In the genomic region with DNA sequence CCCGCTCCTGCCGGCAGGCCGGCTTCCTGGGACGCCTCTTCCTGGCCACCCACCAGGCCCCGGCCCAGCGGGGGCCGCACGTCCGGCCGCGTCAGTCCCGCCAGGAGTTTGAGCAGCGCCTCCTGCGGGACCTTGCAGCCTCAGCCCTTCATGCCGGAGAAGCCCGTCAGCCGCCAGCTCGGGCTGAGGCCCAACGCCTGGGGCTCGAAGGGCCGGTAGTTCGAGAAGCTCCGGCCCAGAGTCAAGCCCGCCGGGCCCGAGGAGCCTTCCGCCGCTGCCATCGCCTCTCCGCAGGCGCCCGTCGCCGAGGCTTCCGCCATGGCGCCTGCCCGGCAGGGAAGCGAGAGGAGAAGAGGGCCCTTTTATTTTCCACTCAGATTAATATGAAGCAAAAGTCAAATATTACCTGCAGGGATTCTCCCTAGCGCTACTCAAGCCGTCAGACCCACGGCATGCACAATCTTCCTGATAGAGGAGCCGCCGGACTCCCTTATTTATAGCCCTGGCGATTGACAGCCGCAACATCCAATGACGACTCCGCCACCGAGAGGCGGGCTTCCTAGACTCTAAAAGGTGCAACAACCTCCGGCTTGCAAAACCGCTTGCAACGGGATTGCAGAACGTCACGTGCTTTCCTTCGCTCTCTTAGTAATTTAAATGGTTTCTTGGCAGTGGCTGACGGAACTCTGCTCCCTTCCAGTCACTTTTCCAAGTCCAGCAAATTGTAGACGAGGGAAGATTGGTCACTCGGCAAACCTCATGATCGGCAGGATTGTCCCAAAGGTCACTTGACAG, we compare ENCODE assay signal across 1 cellular context.
A peak's percentile ranks its signal among the peaks of the same experiment; 100 is the strongest.
TF ChIP-seq lines count a peak whose summit lies in the region.

A gene with protein sequence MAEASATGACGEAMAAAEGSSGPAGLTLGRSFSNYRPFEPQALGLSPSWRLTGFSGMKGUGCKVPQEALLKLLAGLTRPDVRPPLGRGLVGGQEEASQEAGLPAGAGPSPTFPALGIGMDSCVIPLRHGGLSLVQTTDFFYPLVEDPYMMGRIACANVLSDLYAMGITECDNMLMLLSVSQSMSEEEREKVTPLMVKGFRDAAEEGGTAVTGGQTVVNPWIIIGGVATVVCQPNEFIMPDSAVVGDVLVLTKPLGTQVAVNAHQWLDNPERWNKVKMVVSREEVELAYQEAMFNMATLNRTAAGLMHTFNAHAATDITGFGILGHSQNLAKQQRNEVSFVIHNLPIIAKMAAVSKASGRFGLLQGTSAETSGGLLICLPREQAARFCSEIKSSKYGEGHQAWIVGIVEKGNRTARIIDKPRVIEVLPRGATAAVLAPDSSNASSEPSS (minus strand): TSS at position 467 of the 795 bp plus-strand sequence. CDS start 147 bp downstream, at position 320.

TF ChIP-seq in HepG2, 621 proteins besides CTCF, POLR2A, EP300 and RAD21 (continued from another document and continues in another):
- TF ChIP-seq, protein P1, sequence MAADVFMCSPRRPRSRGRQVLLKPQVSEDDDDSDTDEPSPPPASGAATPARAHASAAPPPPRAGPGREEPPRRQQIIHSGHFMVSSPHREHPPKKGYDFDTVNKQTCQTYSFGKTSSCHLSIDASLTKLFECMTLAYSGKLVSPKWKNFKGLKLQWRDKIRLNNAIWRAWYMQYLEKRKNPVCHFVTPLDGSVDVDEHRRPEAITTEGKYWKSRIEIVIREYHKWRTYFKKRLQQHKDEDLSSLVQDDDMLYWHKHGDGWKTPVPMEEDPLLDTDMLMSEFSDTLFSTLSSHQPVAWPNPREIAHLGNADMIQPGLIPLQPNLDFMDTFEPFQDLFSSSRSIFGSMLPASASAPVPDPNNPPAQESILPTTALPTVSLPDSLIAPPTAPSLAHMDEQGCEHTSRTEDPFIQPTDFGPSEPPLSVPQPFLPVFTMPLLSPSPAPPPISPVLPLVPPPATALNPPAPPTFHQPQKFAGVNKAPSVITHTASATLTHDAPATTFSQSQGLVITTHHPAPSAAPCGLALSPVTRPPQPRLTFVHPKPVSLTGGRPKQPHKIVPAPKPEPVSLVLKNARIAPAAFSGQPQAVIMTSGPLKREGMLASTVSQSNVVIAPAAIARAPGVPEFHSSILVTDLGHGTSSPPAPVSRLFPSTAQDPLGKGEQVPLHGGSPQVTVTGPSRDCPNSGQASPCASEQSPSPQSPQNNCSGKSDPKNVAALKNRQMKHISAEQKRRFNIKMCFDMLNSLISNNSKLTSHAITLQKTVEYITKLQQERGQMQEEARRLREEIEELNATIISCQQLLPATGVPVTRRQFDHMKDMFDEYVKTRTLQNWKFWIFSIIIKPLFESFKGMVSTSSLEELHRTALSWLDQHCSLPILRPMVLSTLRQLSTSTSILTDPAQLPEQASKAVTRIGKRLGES (CRISPR knock-in tag; IDR thresholded peaks at IDR 0.05; ENCODE audit: borderline replicate concordance) = no peak; the same call in none of the 2 replicates
- TF ChIP-seq HMGA1 (CRISPR knock-in tag; conservative IDR thresholded peaks at IDR 0.05) (no peak), KAT8 (CRISPR knock-in tag; IDR thresholded peaks at IDR 0.05) (peak; percentile 56; the same call in 1 of the 2 replicates), ZKSCAN5 (CRISPR knock-in tag; IDR thresholded peaks at IDR 0.05) (no peak), ARHGAP35 (CRISPR knock-in tag; IDR thresholded peaks at IDR 0.05; ENCODE audit: borderline replicate concordance) (no peak), ZNF230 (CRISPR knock-in tag; IDR thresholded peaks at IDR 0.05) (peak; percentile 79; the same call in 1 of the 2 replicates), DNMT3B (CRISPR knock-in tag; conservative IDR thresholded peaks at IDR 0.05) (no peak), TCF7 (IDR thresholded peaks at IDR 0.05; ENCODE audit: low read depth) (0 out of 2 replicates have a peak, but pooled peaks have one; percentile 43), NFRKB (IDR thresholded peaks at IDR 0.05) (no peak), HOXD1 (CRISPR knock-in tag; IDR thresholded peaks at IDR 0.05) (peak; percentile 9; the same call in 1 of the 2 replicates), MIER2 (CRISPR knock-in tag; IDR thresholded peaks at IDR 0.05) (no peak), ZNF543 (CRISPR knock-in tag; IDR thresholded peaks at IDR 0.05) (peak; percentile 37; the same call in 1 of the 2 replicates), POLR2G (IDR thresholded peaks at IDR 0.05; ENCODE audit: low read depth, low read length) (peak; percentile 100), ZNF672 (CRISPR knock-in tag; IDR thresholded peaks at IDR 0.05) (no peak)
- TF ChIP-seq, protein P2, sequence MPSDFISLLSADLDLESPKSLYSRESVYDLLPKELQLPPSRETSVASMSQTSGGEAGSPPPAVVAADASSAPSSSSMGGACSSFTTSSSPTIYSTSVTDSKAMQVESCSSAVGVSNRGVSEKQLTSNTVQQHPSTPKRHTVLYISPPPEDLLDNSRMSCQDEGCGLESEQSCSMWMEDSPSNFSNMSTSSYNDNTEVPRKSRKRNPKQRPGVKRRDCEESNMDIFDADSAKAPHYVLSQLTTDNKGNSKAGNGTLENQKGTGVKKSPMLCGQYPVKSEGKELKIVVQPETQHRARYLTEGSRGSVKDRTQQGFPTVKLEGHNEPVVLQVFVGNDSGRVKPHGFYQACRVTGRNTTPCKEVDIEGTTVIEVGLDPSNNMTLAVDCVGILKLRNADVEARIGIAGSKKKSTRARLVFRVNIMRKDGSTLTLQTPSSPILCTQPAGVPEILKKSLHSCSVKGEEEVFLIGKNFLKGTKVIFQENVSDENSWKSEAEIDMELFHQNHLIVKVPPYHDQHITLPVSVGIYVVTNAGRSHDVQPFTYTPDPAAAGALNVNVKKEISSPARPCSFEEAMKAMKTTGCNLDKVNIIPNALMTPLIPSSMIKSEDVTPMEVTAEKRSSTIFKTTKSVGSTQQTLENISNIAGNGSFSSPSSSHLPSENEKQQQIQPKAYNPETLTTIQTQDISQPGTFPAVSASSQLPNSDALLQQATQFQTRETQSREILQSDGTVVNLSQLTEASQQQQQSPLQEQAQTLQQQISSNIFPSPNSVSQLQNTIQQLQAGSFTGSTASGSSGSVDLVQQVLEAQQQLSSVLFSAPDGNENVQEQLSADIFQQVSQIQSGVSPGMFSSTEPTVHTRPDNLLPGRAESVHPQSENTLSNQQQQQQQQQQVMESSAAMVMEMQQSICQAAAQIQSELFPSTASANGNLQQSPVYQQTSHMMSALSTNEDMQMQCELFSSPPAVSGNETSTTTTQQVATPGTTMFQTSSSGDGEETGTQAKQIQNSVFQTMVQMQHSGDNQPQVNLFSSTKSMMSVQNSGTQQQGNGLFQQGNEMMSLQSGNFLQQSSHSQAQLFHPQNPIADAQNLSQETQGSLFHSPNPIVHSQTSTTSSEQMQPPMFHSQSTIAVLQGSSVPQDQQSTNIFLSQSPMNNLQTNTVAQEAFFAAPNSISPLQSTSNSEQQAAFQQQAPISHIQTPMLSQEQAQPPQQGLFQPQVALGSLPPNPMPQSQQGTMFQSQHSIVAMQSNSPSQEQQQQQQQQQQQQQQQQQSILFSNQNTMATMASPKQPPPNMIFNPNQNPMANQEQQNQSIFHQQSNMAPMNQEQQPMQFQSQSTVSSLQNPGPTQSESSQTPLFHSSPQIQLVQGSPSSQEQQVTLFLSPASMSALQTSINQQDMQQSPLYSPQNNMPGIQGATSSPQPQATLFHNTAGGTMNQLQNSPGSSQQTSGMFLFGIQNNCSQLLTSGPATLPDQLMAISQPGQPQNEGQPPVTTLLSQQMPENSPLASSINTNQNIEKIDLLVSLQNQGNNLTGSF (CRISPR knock-in tag; IDR thresholded peaks at IDR 0.05) = 0 out of 2 replicates have a peak, but pooled peaks have one; percentile 37
- TF ChIP-seq, protein P3, sequence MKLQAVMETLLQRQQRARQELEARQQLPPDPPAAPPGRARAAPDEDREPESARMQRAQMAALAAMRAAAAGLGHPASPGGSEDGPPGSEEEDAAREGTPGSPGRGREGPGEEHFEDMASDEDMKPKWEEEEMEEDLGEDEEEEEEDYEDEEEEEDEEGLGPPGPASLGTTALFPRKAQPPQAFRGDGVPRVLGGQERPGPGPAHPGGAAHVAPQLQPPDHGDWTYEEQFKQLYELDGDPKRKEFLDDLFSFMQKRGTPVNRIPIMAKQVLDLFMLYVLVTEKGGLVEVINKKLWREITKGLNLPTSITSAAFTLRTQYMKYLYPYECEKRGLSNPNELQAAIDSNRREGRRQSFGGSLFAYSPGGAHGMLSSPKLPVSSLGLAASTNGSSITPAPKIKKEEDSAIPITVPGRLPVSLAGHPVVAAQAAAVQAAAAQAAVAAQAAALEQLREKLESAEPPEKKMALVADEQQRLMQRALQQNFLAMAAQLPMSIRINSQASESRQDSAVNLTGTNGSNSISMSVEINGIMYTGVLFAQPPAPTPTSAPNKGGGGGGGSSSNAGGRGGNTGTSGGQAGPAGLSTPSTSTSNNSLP (IDR thresholded peaks at IDR 0.05; ENCODE audit: low read depth, low read length) = 0 out of 2 replicates have a peak, but pooled peaks have one; percentile 31
- TF ChIP-seq, protein P4, sequence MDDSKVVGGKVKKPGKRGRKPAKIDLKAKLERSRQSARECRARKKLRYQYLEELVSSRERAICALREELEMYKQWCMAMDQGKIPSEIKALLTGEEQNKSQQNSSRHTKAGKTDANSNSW (CRISPR knock-in tag; IDR thresholded peaks at IDR 0.05; ENCODE audit: borderline replicate concordance) = no peak; the same call in 1 of the 2 replicates
- TF ChIP-seq, protein P5, sequence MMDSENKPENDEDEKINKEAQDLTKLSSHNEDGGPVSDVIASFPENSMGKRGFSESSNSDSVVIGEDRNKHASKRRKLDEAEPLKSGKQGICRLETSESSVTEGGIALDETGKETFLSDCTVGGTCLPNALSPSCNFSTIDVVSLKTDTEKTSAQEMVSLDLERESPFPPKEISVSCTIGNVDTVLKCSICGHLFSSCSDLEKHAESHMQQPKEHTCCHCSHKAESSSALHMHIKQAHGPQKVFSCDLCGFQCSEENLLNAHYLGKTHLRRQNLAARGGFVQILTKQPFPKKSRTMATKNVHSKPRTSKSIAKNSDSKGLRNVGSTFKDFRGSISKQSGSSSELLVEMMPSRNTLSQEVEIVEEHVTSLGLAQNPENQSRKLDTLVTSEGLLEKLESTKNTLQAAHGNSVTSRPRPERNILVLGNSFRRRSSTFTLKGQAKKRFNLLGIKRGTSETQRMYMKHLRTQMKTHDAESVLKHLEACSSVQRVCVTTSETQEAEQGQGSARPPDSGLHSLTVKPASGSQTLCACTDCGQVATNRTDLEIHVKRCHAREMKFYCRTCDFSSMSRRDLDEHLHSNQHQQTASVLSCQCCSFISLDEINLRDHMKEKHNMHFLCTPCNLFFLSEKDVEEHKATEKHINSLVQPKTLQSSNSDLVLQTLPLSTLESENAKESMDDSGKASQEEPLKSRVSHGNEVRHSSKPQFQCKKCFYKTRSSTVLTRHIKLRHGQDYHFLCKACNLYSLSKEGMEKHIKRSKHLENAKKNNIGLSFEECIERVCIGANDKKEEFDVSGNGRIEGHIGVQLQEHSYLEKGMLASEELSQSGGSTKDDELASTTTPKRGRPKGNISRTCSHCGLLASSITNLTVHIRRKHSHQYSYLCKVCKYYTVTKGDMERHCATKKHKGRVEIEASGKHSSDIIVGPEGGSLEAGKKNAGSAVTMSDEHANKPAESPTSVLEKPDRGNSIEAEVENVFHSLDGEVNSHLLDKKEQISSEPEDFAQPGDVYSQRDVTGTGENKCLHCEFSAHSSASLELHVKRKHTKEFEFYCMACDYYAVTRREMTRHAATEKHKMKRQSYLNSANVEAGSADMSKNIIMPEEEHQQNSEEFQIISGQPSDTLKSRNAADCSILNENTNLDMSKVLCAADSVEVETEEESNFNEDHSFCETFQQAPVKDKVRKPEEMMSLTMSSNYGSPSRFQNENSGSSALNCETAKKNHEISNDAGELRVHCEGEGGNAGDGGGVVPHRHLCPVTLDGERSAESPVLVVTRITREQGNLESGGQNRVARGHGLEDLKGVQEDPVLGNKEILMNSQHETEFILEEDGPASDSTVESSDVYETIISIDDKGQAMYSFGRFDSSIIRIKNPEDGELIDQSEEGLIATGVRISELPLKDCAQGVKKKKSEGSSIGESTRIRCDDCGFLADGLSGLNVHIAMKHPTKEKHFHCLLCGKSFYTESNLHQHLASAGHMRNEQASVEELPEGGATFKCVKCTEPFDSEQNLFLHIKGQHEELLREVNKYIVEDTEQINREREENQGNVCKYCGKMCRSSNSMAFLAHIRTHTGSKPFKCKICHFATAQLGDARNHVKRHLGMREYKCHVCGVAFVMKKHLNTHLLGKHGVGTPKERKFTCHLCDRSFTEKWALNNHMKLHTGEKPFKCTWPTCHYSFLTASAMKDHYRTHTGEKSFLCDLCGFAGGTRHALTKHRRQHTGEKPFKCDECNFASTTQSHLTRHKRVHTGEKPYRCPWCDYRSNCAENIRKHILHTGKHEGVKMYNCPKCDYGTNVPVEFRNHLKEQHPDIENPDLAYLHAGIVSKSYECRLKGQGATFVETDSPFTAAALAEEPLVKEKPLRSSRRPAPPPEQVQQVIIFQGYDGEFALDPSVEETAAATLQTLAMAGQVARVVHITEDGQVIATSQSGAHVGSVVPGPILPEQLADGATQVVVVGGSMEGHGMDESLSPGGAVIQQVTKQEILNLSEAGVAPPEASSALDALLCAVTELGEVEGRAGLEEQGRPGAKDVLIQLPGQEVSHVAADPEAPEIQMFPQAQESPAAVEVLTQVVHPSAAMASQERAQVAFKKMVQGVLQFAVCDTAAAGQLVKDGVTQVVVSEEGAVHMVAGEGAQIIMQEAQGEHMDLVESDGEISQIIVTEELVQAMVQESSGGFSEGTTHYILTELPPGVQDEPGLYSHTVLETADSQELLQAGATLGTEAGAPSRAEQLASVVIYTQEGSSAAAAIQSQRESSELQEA (CRISPR knock-in tag; IDR thresholded peaks at IDR 0.05; ENCODE audit: not compliant biosample characterization) = no peak
- TF ChIP-seq, protein P6, sequence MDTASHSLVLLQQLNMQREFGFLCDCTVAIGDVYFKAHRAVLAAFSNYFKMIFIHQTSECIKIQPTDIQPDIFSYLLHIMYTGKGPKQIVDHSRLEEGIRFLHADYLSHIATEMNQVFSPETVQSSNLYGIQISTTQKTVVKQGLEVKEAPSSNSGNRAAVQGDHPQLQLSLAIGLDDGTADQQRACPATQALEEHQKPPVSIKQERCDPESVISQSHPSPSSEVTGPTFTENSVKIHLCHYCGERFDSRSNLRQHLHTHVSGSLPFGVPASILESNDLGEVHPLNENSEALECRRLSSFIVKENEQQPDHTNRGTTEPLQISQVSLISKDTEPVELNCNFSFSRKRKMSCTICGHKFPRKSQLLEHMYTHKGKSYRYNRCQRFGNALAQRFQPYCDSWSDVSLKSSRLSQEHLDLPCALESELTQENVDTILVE (CRISPR knock-in tag; IDR thresholded peaks at IDR 0.05) = peak; percentile 23; the same call in 1 of the 2 replicates
- TF ChIP-seq, protein P7, sequence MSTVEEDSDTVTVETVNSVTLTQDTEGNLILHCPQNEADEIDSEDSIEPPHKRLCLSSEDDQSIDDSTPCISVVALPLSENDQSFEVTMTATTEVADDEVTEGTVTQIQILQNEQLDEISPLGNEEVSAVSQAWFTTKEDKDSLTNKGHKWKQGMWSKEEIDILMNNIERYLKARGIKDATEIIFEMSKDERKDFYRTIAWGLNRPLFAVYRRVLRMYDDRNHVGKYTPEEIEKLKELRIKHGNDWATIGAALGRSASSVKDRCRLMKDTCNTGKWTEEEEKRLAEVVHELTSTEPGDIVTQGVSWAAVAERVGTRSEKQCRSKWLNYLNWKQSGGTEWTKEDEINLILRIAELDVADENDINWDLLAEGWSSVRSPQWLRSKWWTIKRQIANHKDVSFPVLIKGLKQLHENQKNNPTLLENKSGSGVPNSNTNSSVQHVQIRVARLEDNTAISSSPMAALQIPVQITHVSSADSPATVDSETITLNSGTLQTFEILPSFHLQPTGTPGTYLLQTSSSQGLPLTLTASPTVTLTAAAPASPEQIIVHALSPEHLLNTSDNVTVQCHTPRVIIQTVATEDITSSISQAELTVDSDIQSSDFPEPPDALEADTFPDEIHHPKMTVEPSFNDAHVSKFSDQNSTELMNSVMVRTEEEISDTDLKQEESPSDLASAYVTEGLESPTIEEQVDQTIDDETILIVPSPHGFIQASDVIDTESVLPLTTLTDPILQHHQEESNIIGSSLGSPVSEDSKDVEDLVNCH (CRISPR knock-in tag; IDR thresholded peaks at IDR 0.05) = no peak
